In genomic region chr10:58264780-58265179, GRCh38 we compare ENCODE assay signal across 9 cellular contexts. TPM values are rescaled to one million over a fixed set of nuclear protein-coding genes. Genes with fewer than 3 reads are reported as not detected.
DNase-seq lines count a peak whose midpoint lies in the region; ATAC-seq and TF ChIP-seq lines count a peak whose summit lies in the region.
"Had no signal": no experiment of that assay in that cellular context is flagged by ENCODE, and none has a peak within 500 bp of the region (broad histone marks: within the 10 kb centered on the region; RNA-seq: fewer than 3 reads in every experiment).

No MANE protein-coding gene starts in this region.

- H3K4me1 ChIP-seq in body of pancreas (peaks cover 21% of the 10 kb centered on the region), ascending aorta (peaks cover 0 to 7% of the 10 kb centered on the region in 2 donors)

- ATAC-seq in body of pancreas: no peak
- no peak for ATAC-seq in HG02610 (IDR thresholded peaks at IDR 0.05; ENCODE audit: unreplicated experiment)

- H3K27ac ChIP-seq in body of pancreas: peak overlapping the region in 3 of 4 donors; percentile 7 to 99 (median 96)
- no peak overlapping the region for H3K27ac ChIP-seq in ascending aorta

- 27 to 33% methylated on average over 5 of the region's 5 CpGs for WGBS in body of pancreas, 2 donors

- intact Hi-C loops in body of pancreas (cut with DNase I): no loop called here
- intact Hi-C loops in ascending aorta (cut with DNase I): loop anchor here (5.0 to 10.0 kb wide), 4 partner anchors 73 to 1643 kb away; partner anchors contain the start of genes CCDC6 and UBE2D1

- DNase-seq in NCI-H510A treated with DMSO at 0.1 percent for 48 hours (lab: John Stamatoyannopoulos, UW) (peak; percentile 35), NCI-H510A (lab: John Stamatoyannopoulos, UW) (no peak), NOMO-1 (lab: John Stamatoyannopoulos, UW; ENCODE audit: unreplicated experiment in 2 of 2) (peak; percentile 17 to 33), body of pancreas (no peak), pons (ENCODE audit: low spot score) (peak; percentile 32), ascending aorta (ENCODE audit: low spot score in 2 of 2) (no peak), glomerular visceral epithelial cell (ENCODE audit: extremely low spot score) (no peak)
- DNase-seq: stomach had no signal

- H3K4me3 ChIP-seq in body of pancreas (no peak overlapping the region), ascending aorta (no peak overlapping the region)

- no peak for TF ChIP-seq POLR2A in body of pancreas (IDR thresholded peaks at IDR 0.05)

- TF ChIP-seq CTCF in body of pancreas (IDR thresholded peaks at IDR 0.05) (no peak), ascending aorta (IDR thresholded peaks at IDR 0.05) (no peak)

- H3K36me3 ChIP-seq in body of pancreas (replicated peaks in 1 of 2; ENCODE audit: insufficient read depth in 1 of 2, low read depth in 2 of 2) (no peaks in the 10 kb centered on the region), ascending aorta (no peaks in the 10 kb centered on the region)
- H3K36me3 ChIP-seq: stomach had no signal

- H3K9me3 ChIP-seq in body of pancreas (no peaks in the 10 kb centered on the region), ascending aorta (no peaks in the 10 kb centered on the region)
- H3K9me3 ChIP-seq: stomach had no signal

- H3K27me3 ChIP-seq in body of pancreas (no peaks in the 10 kb centered on the region), ascending aorta (no peaks in the 10 kb centered on the region)
- H3K27me3 ChIP-seq: stomach had no signal

RNA-seq across cellular contexts. Expression of gene IPMK, which starts 2.9 kb away (rescaled TPM):
- total RNA-seq in body of pancreas: 1 to 10 TPM; 3.1 to 4.6 TPM
- 2.8 TPM for total RNA-seq in ascending aorta

RNA-seq across cellular contexts. Expression of gene CISD1, which starts 4.2 kb away (rescaled TPM):
- total RNA-seq in body of pancreas: 1 to 10 TPM; 3.0 to 8.3 TPM
- 18.0 TPM for total RNA-seq in ascending aorta

Comparison
In these comparisons a context has a peak if more than half of its experiments do, and no peak if none do; other contexts are left out.
1. DNase-seq: peak in NCI-H510A treated with DMSO at 0.1 percent for 48 hours (single experiment), NOMO-1 (2 of 2) and pons (single experiment); none in NCI-H510A (single experiment), body of pancreas (0 of 4), ascending aorta (0 of 2) and glomerular visceral epithelial cell (single experiment).
2. H3K27ac ChIP-seq: peak in body of pancreas (3 of 4); none in ascending aorta (0 of 2).